1 cellular context compared by ENCODE assay signal in the genomic region with DNA sequence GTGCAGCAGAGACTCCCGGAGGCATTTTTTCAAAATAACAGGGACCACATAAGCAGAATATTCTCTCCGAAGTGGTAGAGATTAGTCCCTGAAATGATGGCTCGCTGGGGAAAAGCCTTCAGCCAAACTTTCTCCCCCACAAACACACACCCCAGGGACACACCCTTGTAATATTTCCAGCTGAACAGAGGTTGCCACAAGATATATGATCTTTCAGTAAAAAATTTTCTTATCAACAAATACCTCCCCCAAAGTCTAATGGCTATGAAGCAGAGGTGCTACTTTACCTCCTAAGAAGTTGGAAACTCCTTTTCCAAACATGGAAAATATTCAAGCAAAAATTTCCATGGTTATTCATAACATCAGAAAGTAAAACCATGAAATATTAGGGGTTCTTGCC.
TF ChIP-seq lines count a peak whose summit lies in the region.

No MANE protein-coding gene starts in this region.

TF ChIP-seq in GM23338, 12 proteins besides CTCF, POLR2A, EP300 and RAD21 (continued from another document):
- TF ChIP-seq ZNF331 (CRISPR knock-in tag; IDR thresholded peaks at IDR 0.05; ENCODE audit: low read depth) (no peak), JUNB (IDR thresholded peaks at IDR 0.05; ENCODE audit: unreplicated experiment) (no peak)
